Comparison of ENCODE assay signal across 11 cellular contexts in genomic region chr10:79094412-79095175, GRCh38. TPM values are rescaled to one million over a fixed set of nuclear protein-coding genes. Genes with fewer than 3 reads are reported as not detected.
DNase-seq lines count a peak whose midpoint lies in the region; ATAC-seq and TF ChIP-seq lines count a peak whose summit lies in the region.
"Had no signal": no experiment of that assay in that cellular context is flagged by ENCODE, and none has a peak within 500 bp of the region (broad histone marks: within the 10 kb centered on the region; RNA-seq: fewer than 3 reads in every experiment).

No MANE protein-coding gene starts in this region.

- H3K27me3 ChIP-seq in heart left ventricle (no peaks in the 10 kb centered on the region), parathyroid adenoma (ENCODE audit: control insufficient read depth, insufficient read depth, low read length) (no peaks in the 10 kb centered on the region), uterus (no peaks in the 10 kb centered on the region), BE2C (no peaks in the 10 kb centered on the region)

- ATAC-seq in heart left ventricle (peak in 3 of 4 donors; percentile 18 to 34 (median 28)), GM18870 (IDR thresholded peaks at IDR 0.05; ENCODE audit: unreplicated experiment) (no peak)

- H3K9me3 Mint-ChIP-seq in T-helper 1 cell treated with Interleukin-12 subunit alpha and Interleukin-12 subunit beta and Interleukin-4 antibody, amounts not matched to agents 30 μg/mL and 1 μg/mL, for 36 hours, result no peaks in the 10 kb centered on the region

- H3K36me3 ChIP-seq in heart left ventricle (peaks cover 0 to 3% (median 0%) of the 10 kb centered on the region in 9 donors), parathyroid adenoma (ENCODE audit: control insufficient read depth, insufficient read depth, low read length) (no peaks in the 10 kb centered on the region), uterus (no peaks in the 10 kb centered on the region), BE2C (no peaks in the 10 kb centered on the region)

- peak overlapping the region in 3 of 12 donors; percentile 1 to 26 (median 16) for H3K4me3 ChIP-seq in heart left ventricle
- no peak overlapping the region for H3K4me3 ChIP-seq in parathyroid adenoma (ENCODE audit: low read depth, low read length)
- H3K4me3 ChIP-seq in uterus, result peak overlapping the region in 1 of 2 donors; percentile 6
- H3K4me3 ChIP-seq in BE2C (ENCODE audit: low read depth, low read length), result no peak overlapping the region

- DNase-seq in T-helper 1 cell (no peak), heart left ventricle (no peak), uterus (no peak), NCI-H2029 (lab: John Stamatoyannopoulos, UW) (no peak), BE2C (no peak)
- DNase-seq: amniotic stem cell, NCI-H187 had no signal

- peaks cover 72% of the 10 kb centered on the region for H3K79me2 ChIP-seq in parathyroid adenoma

- H3K4me2 ChIP-seq in parathyroid adenoma (ENCODE audit: low read length), result no peak overlapping the region

- H3K9me3 ChIP-seq in heart left ventricle, result no peaks in the 10 kb centered on the region
- no peaks in the 10 kb centered on the region for H3K9me3 ChIP-seq in parathyroid adenoma (ENCODE audit: control insufficient read depth, low read length)
- no peaks in the 10 kb centered on the region for H3K9me3 ChIP-seq in uterus
- no peaks in the 10 kb centered on the region for H3K9me3 ChIP-seq in BE2C

- H3K36me3 Mint-ChIP-seq in T-helper 1 cell treated with Interleukin-12 subunit alpha and Interleukin-12 subunit beta and Interleukin-4 antibody, amounts not matched to agents 30 μg/mL and 1 μg/mL, for 36 hours (ENCODE audit: low read depth), result no peaks in the 10 kb centered on the region

- peak overlapping the region; percentile 52 for H3K27ac Mint-ChIP-seq in T-helper 1 cell treated with Interleukin-12 subunit alpha and Interleukin-12 subunit beta and Interleukin-4 antibody, amounts not matched to agents 30 μg/mL and 1 μg/mL, for 36 hours

- TF ChIP-seq CTCF in heart left ventricle (IDR thresholded peaks at IDR 0.05), result no peak
- no peak for TF ChIP-seq CTCF in parathyroid adenoma (IDR thresholded peaks at IDR 0.05)
- no peak for TF ChIP-seq CTCF in uterus (IDR thresholded peaks at IDR 0.05)
- no peak for TF ChIP-seq CTCF in BE2C (IDR thresholded peaks at IDR 0.05; ENCODE audit: low read depth, low read length)

- peak overlapping the region; percentile 29 for H3K9ac ChIP-seq in parathyroid adenoma

- H3K27me3 Mint-ChIP-seq in T-helper 1 cell treated with Interleukin-12 subunit alpha and Interleukin-12 subunit beta and Interleukin-4 antibody, amounts not matched to agents 30 μg/mL and 1 μg/mL, for 36 hours (ENCODE audit: low read depth), result no peaks in the 10 kb centered on the region

- no peak for TF ChIP-seq POLR2A in heart left ventricle (IDR thresholded peaks at IDR 0.05)
- no peak for TF ChIP-seq POLR2A in uterus (IDR thresholded peaks at IDR 0.05)

- no peak overlapping the region for H2AFZ ChIP-seq in parathyroid adenoma

- peak overlapping the region; percentile 67 to 96 (median 78) for H3K27ac ChIP-seq in heart left ventricle
- no peak overlapping the region for H3K27ac ChIP-seq in parathyroid adenoma
- H3K27ac ChIP-seq in uterus, result peak overlapping the region; percentile 73 to 83
- H3K27ac ChIP-seq: 22Rv1 had no signal

- 64 to 68% (median 66%) methylated on average over 12 of the region's 12 CpGs for WGBS in heart left ventricle, 4 donors

- H3K4me1 ChIP-seq in heart left ventricle (peaks cover 16 to 100% (median 94%) of the 10 kb centered on the region in 12 donors), parathyroid adenoma (peaks cover 11% of the 10 kb centered on the region), uterus (peaks cover 18 to 39% of the 10 kb centered on the region in 2 donors), BE2C (peaks cover 33% of the 10 kb centered on the region)

- H3K4me1 Mint-ChIP-seq in T-helper 1 cell treated with Interleukin-12 subunit alpha and Interleukin-12 subunit beta and Interleukin-4 antibody, amounts not matched to agents 30 μg/mL and 1 μg/mL, for 36 hours (ENCODE audit: low read depth), result peaks cover 18% of the 10 kb centered on the region

- intact Hi-C loops in heart left ventricle (cut with DNase I) (no loop called here), uterus (cut with DNase I; ENCODE audit: low total_unique reads) (no loop called here)

- H3K4me3 Mint-ChIP-seq in T-helper 1 cell treated with Interleukin-12 subunit alpha and Interleukin-12 subunit beta and Interleukin-4 antibody, amounts not matched to agents 30 μg/mL and 1 μg/mL, for 36 hours, result no peak overlapping the region

RNA-seq across cellular contexts. Expression of gene ZMIZ1, which starts 25.8 kb away (rescaled TPM):
- total RNA-seq in heart left ventricle, result 10 to 100 TPM; 39.8 to 75.4 (median 50.5) TPM
- polyA plus RNA-seq in heart left ventricle, result 10 to 100 TPM; 19.7 to 45.7 TPM
- 100 to 1,000 TPM in 1 of 4 donors, 10 to 100 TPM in 3; 18.7 to 188 (median 36.7) TPM for total RNA-seq in uterus
- polyA plus RNA-seq in BE2C (2012; ENCODE audit: insufficient read depth, insufficient read length, low read depth), result 175 TPM
